8 cellular contexts compared by ENCODE assay signal in the genomic region with DNA sequence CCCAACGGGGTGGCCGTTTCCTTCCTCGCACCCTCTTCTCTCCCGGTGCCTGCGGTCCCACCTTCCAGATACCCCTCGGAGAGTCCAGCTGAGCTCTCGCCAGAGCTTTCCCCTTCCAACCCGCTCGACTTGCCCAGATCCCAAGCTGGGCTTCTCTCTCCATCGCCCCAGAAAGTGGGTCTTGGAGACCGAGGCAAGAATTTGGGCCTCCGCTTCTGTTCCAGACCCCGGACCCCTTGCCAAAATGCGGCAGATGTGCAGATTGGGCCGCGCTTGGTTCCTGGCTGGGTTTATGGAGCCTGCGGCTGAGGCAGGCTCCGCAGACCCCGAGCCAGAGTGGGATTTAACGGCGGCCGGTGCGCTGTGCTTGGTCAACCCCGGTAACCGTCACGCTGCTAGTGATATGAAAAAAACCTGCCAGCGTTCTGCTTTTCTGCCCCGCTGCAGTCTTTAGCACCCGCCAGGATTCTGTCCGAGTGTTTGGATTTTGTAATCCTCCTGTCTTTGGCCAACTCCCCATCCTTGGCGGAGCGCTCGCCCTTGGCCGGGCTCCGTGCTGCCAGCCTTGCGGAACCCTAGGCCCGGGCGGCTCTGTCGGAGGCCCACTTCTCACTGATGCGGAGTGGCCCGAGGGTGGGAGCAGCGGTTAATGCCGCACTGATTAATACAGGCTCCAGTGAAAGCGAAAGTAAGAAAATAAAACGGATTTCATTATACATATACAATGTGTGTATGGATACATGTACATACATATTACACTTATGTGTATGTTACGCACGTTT. TPM values are rescaled to one million over a fixed set of nuclear protein-coding genes. Genes with fewer than 3 reads are reported as not detected.
DNase-seq lines count a peak whose midpoint lies in the region; ATAC-seq and TF ChIP-seq lines count a peak whose summit lies in the region.

No MANE protein-coding gene starts in this region.

- H3K36me3 ChIP-seq in HEK293 (ENCODE audit: control insufficient read depth in 2 of 2, insufficient read depth in 1 of 2, low read length in 2 of 2) = peaks cover 12 to 13% of the 10 kb centered on the region in 2 experiments
- no peaks in the 10 kb centered on the region for H3K36me3 ChIP-seq in OCI-LY1 (ENCODE audit: insufficient read depth, low read length)
- peaks cover 0 to under 1% of the 10 kb centered on the region in 2 donors for H3K36me3 ChIP-seq in gastroesophageal sphincter
- H3K36me3 ChIP-seq in neutrophil = no peaks in the 10 kb centered on the region
- H3K36me3 ChIP-seq in upper lobe of left lung = no peaks in the 10 kb centered on the region

- H2AFZ ChIP-seq in OCI-LY1 (ENCODE audit: low read length) = no peak overlapping the region

- TF ChIP-seq EP300 in gastroesophageal sphincter (IDR thresholded peaks at IDR 0.05) = no peak
- no peak for TF ChIP-seq EP300 in upper lobe of left lung (IDR thresholded peaks at IDR 0.05)

- TF ChIP-seq POLR2A in gastroesophageal sphincter (IDR thresholded peaks at IDR 0.05) (peak; percentile 25 to 38), upper lobe of left lung (IDR thresholded peaks at IDR 0.05) (peak in 1 of 4 donors; percentile 31)

- TF ChIP-seq CTCF in HEK293 (tag by site-specific recombination; IDR thresholded peaks at IDR 0.05) = no peak
- TF ChIP-seq CTCF in OCI-LY1 (IDR thresholded peaks at IDR 0.05; ENCODE audit: low read length) = no peak
- TF ChIP-seq CTCF in gastroesophageal sphincter (IDR thresholded peaks at IDR 0.05) = no peak
- TF ChIP-seq CTCF in neutrophil (IDR thresholded peaks at IDR 0.05) = no peak
- TF ChIP-seq CTCF in upper lobe of left lung (IDR thresholded peaks at IDR 0.05) = no peak

- H3K27ac ChIP-seq in HEK293 (ENCODE audit: extremely low read depth, low read depth, low read length) = peak overlapping the region; percentile 100
- no peak overlapping the region for H3K27ac ChIP-seq in OCI-LY1 (ENCODE audit: low read depth, low read length, poor library complexity, severe bottlenecking)
- H3K27ac ChIP-seq in gastroesophageal sphincter = peak overlapping the region; percentile 56 to 93 (median 87)
- peak overlapping the region; percentile 58 for H3K27ac ChIP-seq in neutrophil
- peak overlapping the region; percentile 94 to 98 (median 97) for H3K27ac ChIP-seq in upper lobe of left lung

- H3K4me1 ChIP-seq in HEK293 (ENCODE audit: control insufficient read depth, insufficient read depth, low read length) (peaks cover 10% of the 10 kb centered on the region), OCI-LY1 (ENCODE audit: insufficient read depth, low read length, severe bottlenecking) (peaks cover 5% of the 10 kb centered on the region), gastroesophageal sphincter (peaks cover 0 to 32% (median 5%) of the 10 kb centered on the region in 3 donors), neutrophil (ENCODE audit: control insufficient read depth in 1 of 2, insufficient read depth in 1 of 2, low read depth in 1 of 2, low read length in 1 of 2) (peaks cover 17 to 22% of the 10 kb centered on the region in 2 experiments), upper lobe of left lung (peaks cover 20 to 50% (median 34%) of the 10 kb centered on the region in 4 donors)

- WGBS in gastroesophageal sphincter (ENCODE audit: low coverage in 1 of 2), 2 donors = 1 to 2% methylated on average over 13 to 29 of the region's 47 CpGs
- WGBS in upper lobe of left lung, 2 donors = 1% methylated on average over 27 to 47 of the region's 47 CpGs

- no peaks in the 10 kb centered on the region for H3K79me2 ChIP-seq in OCI-LY1 (ENCODE audit: insufficient read depth, low read length)

- H4K20me1 ChIP-seq in OCI-LY1 (ENCODE audit: insufficient read depth, low read length) = no peaks in the 10 kb centered on the region

- H3K9ac ChIP-seq in OCI-LY1 (ENCODE audit: low read length) = no peak overlapping the region

- H3K9me3 ChIP-seq in HEK293 (ENCODE audit: control insufficient read depth, insufficient read depth, low read depth, low read length) = no peaks in the 10 kb centered on the region
- 0 out of 2 replicates have a peak, but pooled peaks cover 3% of the 10 kb centered on the region for H3K9me3 ChIP-seq in OCI-LY1 (ENCODE audit: low read length)
- H3K9me3 ChIP-seq in gastroesophageal sphincter = peaks cover 0 to 9% (median 0%) of the 10 kb centered on the region in 3 donors
- H3K9me3 ChIP-seq in neutrophil = no peaks in the 10 kb centered on the region
- peaks cover 0 to 3% (median 0%) of the 10 kb centered on the region in 4 donors for H3K9me3 ChIP-seq in upper lobe of left lung

- H3K9me2 ChIP-seq in OCI-LY1 (ENCODE audit: low read depth, low read length) = no peaks in the 10 kb centered on the region

- H3K4me3 ChIP-seq in HEK293 (ENCODE audit: low read depth, low read length) (peak overlapping the region; percentile 88), OCI-LY1 (ENCODE audit: low read depth, low read length, poor library complexity, severe bottlenecking) (peak overlapping the region; percentile 45), gastroesophageal sphincter (peak overlapping the region; percentile 36 to 62), neutrophil (ENCODE audit: low read depth in 1 of 2, low read length in 1 of 2) (peak overlapping the region; percentile 84 to 87), upper lobe of left lung (peak overlapping the region; percentile 59 to 77 (median 64))

- POLR2A ChIA-PET in HEK293 (lab: Yijun Ruan, JAX) = interaction anchor here (0.7 to 2.7 kb wide), 30 partner anchors 9 to 435 kb away, joined by 3 to 54 read pairs (median 4); a partner anchor contains a TSS

- DNase-seq in COLO668 (lab: John Stamatoyannopoulos, UW; ENCODE audit: unreplicated experiment) (peak; percentile 48), upper lobe of left lung (peak; percentile 42 to 90), cerebellum (ENCODE audit: low spot score) (no peak)
- peak; percentile 7 for DNase-seq in activated gamma-delta T cell treated with anti-CD3 and anti-CD28 coated beads, Interleukin-2, amount 50 U/mL, for 16 hours (ENCODE audit: low read depth)

- CTCF ChIA-PET in HEK293 (lab: Yijun Ruan, JAX) = interaction anchor here (0.6 to 2.7 kb wide), 5 partner anchors 9 to 356 kb away, joined by 3 to 8 read pairs (median 4); no protein-coding TSS in a partner anchor

- ATAC-seq in gastroesophageal sphincter = peak; percentile 77
- peak; percentile 80 to 86 for ATAC-seq in upper lobe of left lung (ENCODE audit: low FRiP score in 2 of 2)

- H3F3A ChIP-seq in OCI-LY1 (ENCODE audit: insufficient read depth, low read length) = no peaks in the 10 kb centered on the region

- H3K4me2 ChIP-seq in OCI-LY1 (ENCODE audit: low read length) = peak overlapping the region; percentile 64

- peaks cover 5% of the 10 kb centered on the region; the same call in 1 of the 2 replicates for H3K27me3 ChIP-seq in OCI-LY1 (ENCODE audit: insufficient read depth, low read length)
- peaks cover 30% of the 10 kb centered on the region for H3K27me3 ChIP-seq in gastroesophageal sphincter
- no peaks in the 10 kb centered on the region for H3K27me3 ChIP-seq in neutrophil
- H3K27me3 ChIP-seq in upper lobe of left lung = peaks cover 0 to 3% (median 0%) of the 10 kb centered on the region in 4 donors

TF ChIP-seq in HEK293, 187 proteins besides CTCF, POLR2A, EP300 and RAD21 (continues in another document):
- TF ChIP-seq, protein P1, sequence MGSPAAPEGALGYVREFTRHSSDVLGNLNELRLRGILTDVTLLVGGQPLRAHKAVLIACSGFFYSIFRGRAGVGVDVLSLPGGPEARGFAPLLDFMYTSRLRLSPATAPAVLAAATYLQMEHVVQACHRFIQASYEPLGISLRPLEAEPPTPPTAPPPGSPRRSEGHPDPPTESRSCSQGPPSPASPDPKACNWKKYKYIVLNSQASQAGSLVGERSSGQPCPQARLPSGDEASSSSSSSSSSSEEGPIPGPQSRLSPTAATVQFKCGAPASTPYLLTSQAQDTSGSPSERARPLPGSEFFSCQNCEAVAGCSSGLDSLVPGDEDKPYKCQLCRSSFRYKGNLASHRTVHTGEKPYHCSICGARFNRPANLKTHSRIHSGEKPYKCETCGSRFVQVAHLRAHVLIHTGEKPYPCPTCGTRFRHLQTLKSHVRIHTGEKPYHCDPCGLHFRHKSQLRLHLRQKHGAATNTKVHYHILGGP (tag by site-specific recombination; IDR thresholded peaks at IDR 0.05) = no peak
- no peak for TF ChIP-seq ZNF596 (tag by site-specific recombination; IDR thresholded peaks at IDR 0.05)
- no peak for TF ChIP-seq KLF7 (tag by site-specific recombination; IDR thresholded peaks at IDR 0.05; ENCODE audit: borderline replicate concordance)
- no peak for TF ChIP-seq KLF1 (tag by site-specific recombination; IDR thresholded peaks at IDR 0.05)
- TF ChIP-seq ZNF175 (tag by site-specific recombination; IDR thresholded peaks at IDR 0.05) = no peak
- TF ChIP-seq, protein P2, sequence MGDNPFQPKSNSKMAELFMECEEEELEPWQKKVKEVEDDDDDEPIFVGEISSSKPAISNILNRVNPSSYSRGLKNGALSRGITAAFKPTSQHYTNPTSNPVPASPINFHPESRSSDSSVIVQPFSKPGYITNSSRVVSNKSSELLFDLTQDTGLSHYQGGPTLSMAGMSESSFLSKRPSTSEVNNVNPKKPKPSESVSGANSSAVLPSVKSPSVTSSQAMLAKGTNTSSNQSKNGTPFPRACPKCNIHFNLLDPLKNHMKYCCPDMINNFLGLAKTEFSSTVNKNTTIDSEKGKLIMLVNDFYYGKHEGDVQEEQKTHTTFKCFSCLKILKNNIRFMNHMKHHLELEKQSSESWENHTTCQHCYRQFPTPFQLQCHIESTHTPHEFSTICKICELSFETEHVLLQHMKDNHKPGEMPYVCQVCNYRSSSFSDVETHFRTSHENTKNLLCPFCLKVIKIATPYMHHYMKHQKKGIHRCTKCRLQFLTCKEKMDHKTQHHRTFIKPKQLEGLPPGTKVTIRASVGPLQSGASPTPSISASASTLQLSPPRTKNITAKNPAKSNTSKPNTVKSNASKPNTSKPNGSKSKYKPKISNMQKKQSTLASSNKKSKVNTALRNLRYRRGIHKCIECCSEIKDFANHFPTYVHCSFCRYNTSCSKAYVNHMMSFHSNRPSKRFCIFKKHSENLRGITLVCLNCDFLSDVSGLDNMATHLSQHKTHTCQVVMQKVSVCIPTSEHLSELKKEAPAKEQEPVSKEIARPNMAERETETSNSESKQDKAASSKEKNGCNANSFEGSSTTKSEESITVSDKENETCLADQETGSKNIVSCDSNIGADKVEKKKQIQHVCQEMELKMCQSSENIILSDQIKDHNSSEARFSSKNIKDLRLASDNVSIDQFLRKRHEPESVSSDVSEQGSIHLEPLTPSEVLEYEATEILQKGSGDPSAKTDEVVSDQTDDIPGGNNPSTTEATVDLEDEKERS (tag by site-specific recombination; IDR thresholded peaks at IDR 0.05) = no peak
- TF ChIP-seq KLF8 (tag by site-specific recombination; IDR thresholded peaks at IDR 0.05) = no peak
- no peak for TF ChIP-seq SP7 (tag by site-specific recombination; IDR thresholded peaks at IDR 0.05)

RNA-seq across cellular contexts. Expression of a gene that starts 0.8 kb away (rescaled TPM):
- total RNA-seq in gastroesophageal sphincter = 10 to 100 TPM; 17.1 to 25.7 (median 22.2) TPM
- 100 to 1,000 TPM in 2 of 6 donors, 10 to 100 TPM in 4; 33.6 to 101 (median 57.0) TPM for total RNA-seq in upper lobe of left lung
- 14.7 TPM for total RNA-seq in cerebellum

RNA-seq across cellular contexts. Expression of a gene that starts 58.1 kb away (rescaled TPM):
- total RNA-seq in gastroesophageal sphincter (10 to 100 TPM in 1 of 4 donors, 1 to 10 TPM in 3; 3.6 to 10.2 (median 6.9) TPM), upper lobe of left lung (10 to 100 TPM in 5 of 6 donors, 1 to 10 TPM in 1; 7.0 to 26.2 (median 12.3) TPM), cerebellum (4.5 TPM)
